Comparison of ENCODE assay signal across 12 cellular contexts in genomic region chr3:127525373-127525772, GRCh38.
DNase-seq lines count a peak whose midpoint lies in the region; ATAC-seq and TF ChIP-seq lines count a peak whose summit lies in the region.
"Had no signal": no experiment of that assay in that cellular context is flagged by ENCODE, and none has a peak within 500 bp of the region (broad histone marks: within the 10 kb centered on the region; RNA-seq: fewer than 3 reads in every experiment).

No MANE protein-coding gene starts in this region.

- no peak for ATAC-seq in T-helper 17 cell
- ATAC-seq in activated T-cell treated with anti-CD3 and anti-CD28 coated beads, Interleukin-2, amount 50 U/mL, for 4 hours = no peak
- ATAC-seq: left lobe of liver had no signal

- TF ChIP-seq CTCF in endodermal cell (conservative IDR thresholded peaks at IDR 0.05) (no peak), smooth muscle cell (IDR thresholded peaks at IDR 0.05; ENCODE audit: borderline replicate concordance, insufficient read depth, poor library complexity, severe bottlenecking) (no peak), ascending aorta (IDR thresholded peaks at IDR 0.05) (no peak)

- H3K27ac Mint-ChIP-seq in endodermal cell = no peak overlapping the region
- no peak overlapping the region for H3K27ac Mint-ChIP-seq in T-helper 17 cell
- H3K27ac Mint-ChIP-seq: activated CD4-positive, alpha-beta memory T cell treated with anti-CD3 and anti-CD28 coated beads for 36 hours; progenitor cell of endocrine pancreas had no signal

- peaks cover 10% of the 10 kb centered on the region for H3K27me3 Mint-ChIP-seq in endodermal cell (ENCODE audit: insufficient read depth)
- H3K27me3 Mint-ChIP-seq in T-helper 17 cell = peaks cover 57% of the 10 kb centered on the region
- peaks cover 22% of the 10 kb centered on the region for H3K27me3 Mint-ChIP-seq in activated T-cell treated with anti-CD3 and anti-CD28 coated beads, Interleukin-2, amount 50 U/mL, for 4 hours (ENCODE audit: low read depth)

- peak; percentile 61 for DNase-seq in NCI-H345 (lab: John Stamatoyannopoulos, UW)
- DNase-seq in NCI-H345 treated with DMSO at 0.1 percent for 48 hours (lab: John Stamatoyannopoulos, UW; ENCODE audit: unreplicated experiment) = no peak
- DNase-seq in NCI-H748 treated with DMSO at 0.1 percent for 48 hours (lab: John Stamatoyannopoulos, UW) = peak; percentile 7
- peak; percentile 30 for DNase-seq in endodermal cell
- DNase-seq in smooth muscle cell (lab: John Stamatoyannopoulos, UW; ENCODE audit: unreplicated experiment) = no peak
- no peak for DNase-seq in T-helper 17 cell
- no peak for DNase-seq in activated T-cell treated with anti-CD3 and anti-CD28 coated beads, Interleukin-2, amount 50 U/mL, for 4 hours
- no peak for DNase-seq in ascending aorta (ENCODE audit: low spot score in 2 of 2)
- DNase-seq: activated CD4-positive, alpha-beta memory T cell treated with anti-CD3 and anti-CD28 coated beads for 36 hours; KG1 had no signal

- H3K4me2 ChIP-seq in smooth muscle cell = no peak overlapping the region

- H3K36me3 Mint-ChIP-seq in endodermal cell (ENCODE audit: low read depth) = no peaks in the 10 kb centered on the region
- peaks cover 2% of the 10 kb centered on the region for H3K36me3 Mint-ChIP-seq in T-helper 17 cell (ENCODE audit: low read depth)
- no peaks in the 10 kb centered on the region for H3K36me3 Mint-ChIP-seq in activated T-cell treated with anti-CD3 and anti-CD28 coated beads, Interleukin-2, amount 50 U/mL, for 4 hours (ENCODE audit: insufficient read depth)
- H3K36me3 Mint-ChIP-seq: activated CD4-positive, alpha-beta memory T cell treated with anti-CD3 and anti-CD28 coated beads for 36 hours had no signal

- H3K9me3 ChIP-seq in endodermal cell (ENCODE audit: control insufficient read depth, low read length) = peaks cover 8% of the 10 kb centered on the region
- H3K9me3 ChIP-seq in smooth muscle cell (replicated peaks; ENCODE audit: low read depth) = no peaks in the 10 kb centered on the region
- H3K9me3 ChIP-seq in T-helper 17 cell (ENCODE audit: control insufficient read depth, low read length, poor library complexity, severe bottlenecking) = no peaks in the 10 kb centered on the region
- no peaks in the 10 kb centered on the region for H3K9me3 ChIP-seq in ascending aorta

- no peaks in the 10 kb centered on the region for H3K79me2 ChIP-seq in smooth muscle cell (ENCODE audit: low read depth)

- no peak overlapping the region for H3K4me3 ChIP-seq in endodermal cell (ENCODE audit: low read length)
- no peak overlapping the region for H3K4me3 ChIP-seq in smooth muscle cell
- H3K4me3 ChIP-seq in ascending aorta = no peak overlapping the region

- 60 to 81% methylated on average over 7 to 11 of the region's 11 CpGs for WGBS in endodermal cell (ENCODE audit: insufficient coverage in 1 of 2, insufficient read length in 1 of 2), 2 experiments
- WGBS in smooth muscle cell (ENCODE audit: low lambda C conversion rate) = 48% methylated on average over 11 of the region's 11 CpGs

- H3K4me1 Mint-ChIP-seq in endodermal cell = no peaks in the 10 kb centered on the region
- H3K4me1 Mint-ChIP-seq in T-helper 17 cell = no peaks in the 10 kb centered on the region
- H3K4me1 Mint-ChIP-seq in activated T-cell treated with anti-CD3 and anti-CD28 coated beads, Interleukin-2, amount 50 U/mL, for 4 hours (ENCODE audit: low read depth) = no peaks in the 10 kb centered on the region

- H3K36me3 ChIP-seq in endodermal cell (ENCODE audit: control insufficient read depth, insufficient read depth, low read length) (no peaks in the 10 kb centered on the region), smooth muscle cell (ENCODE audit: low read depth) (no peaks in the 10 kb centered on the region), ascending aorta (no peaks in the 10 kb centered on the region)

- no peak overlapping the region for H3K27ac ChIP-seq in endodermal cell (ENCODE audit: low read depth, low read length)
- peak overlapping the region; percentile 37 for H3K27ac ChIP-seq in smooth muscle cell (ENCODE audit: low read depth)
- H3K27ac ChIP-seq in ascending aorta = no peak overlapping the region

- H3K9me3 Mint-ChIP-seq in endodermal cell = peaks cover 13% of the 10 kb centered on the region
- peaks cover 4% of the 10 kb centered on the region for H3K9me3 Mint-ChIP-seq in activated T-cell treated with anti-CD3 and anti-CD28 coated beads, Interleukin-2, amount 50 U/mL, for 4 hours

- H4K20me1 ChIP-seq in smooth muscle cell (ENCODE audit: low read depth) = no peaks in the 10 kb centered on the region

- H3K9ac ChIP-seq in endodermal cell (ENCODE audit: extremely low read depth, low read length, poor library complexity, severe bottlenecking) (no peak overlapping the region), smooth muscle cell (ENCODE audit: low read depth) (no peak overlapping the region)

- H3K4me3 Mint-ChIP-seq in endodermal cell = no peak overlapping the region
- H3K4me3 Mint-ChIP-seq in T-helper 17 cell = no peak overlapping the region
- no peak overlapping the region for H3K4me3 Mint-ChIP-seq in activated T-cell treated with anti-CD3 and anti-CD28 coated beads, Interleukin-2, amount 50 U/mL, for 4 hours
- H3K4me3 Mint-ChIP-seq: activated CD4-positive, alpha-beta memory T cell treated with anti-CD3 and anti-CD28 coated beads for 36 hours had no signal

- H3K4me1 ChIP-seq in endodermal cell (ENCODE audit: control insufficient read depth, insufficient read depth, low read length) = no peaks in the 10 kb centered on the region
- no peaks in the 10 kb centered on the region for H3K4me1 ChIP-seq in smooth muscle cell (ENCODE audit: low read depth)
- no peaks in the 10 kb centered on the region for H3K4me1 ChIP-seq in ascending aorta

- intact Hi-C loops in ascending aorta (cut with DNase I) = no loop called here

- H2AFZ ChIP-seq in smooth muscle cell (ENCODE audit: low read depth) = no peak overlapping the region

- no peaks in the 10 kb centered on the region for H3F3A ChIP-seq in smooth muscle cell (ENCODE audit: low read depth)

- H3K27me3 ChIP-seq in endodermal cell (ENCODE audit: control insufficient read depth, insufficient read depth, low read length, poor library complexity, severe bottlenecking) (no peaks in the 10 kb centered on the region), smooth muscle cell (ENCODE audit: low read depth) (peaks cover 5% of the 10 kb centered on the region), ascending aorta (no peaks in the 10 kb centered on the region)

Comparison
In these comparisons a context has a peak if more than half of its experiments do, and no peak if none do; other contexts are left out.
1. DNase-seq: peak in NCI-H345 (single experiment), NCI-H748 treated with DMSO at 0.1 percent for 48 hours (single experiment) and endodermal cell (single experiment); none in NCI-H345 treated with DMSO at 0.1 percent for 48 hours (single experiment), smooth muscle cell (single experiment), T-helper 17 cell (0 of 3), activated T-cell treated with anti-CD3 and anti-CD28 coated beads, Interleukin-2, amount 50 U/mL, for 4 hours (single experiment) and ascending aorta (0 of 2).